In the genomic region with DNA sequence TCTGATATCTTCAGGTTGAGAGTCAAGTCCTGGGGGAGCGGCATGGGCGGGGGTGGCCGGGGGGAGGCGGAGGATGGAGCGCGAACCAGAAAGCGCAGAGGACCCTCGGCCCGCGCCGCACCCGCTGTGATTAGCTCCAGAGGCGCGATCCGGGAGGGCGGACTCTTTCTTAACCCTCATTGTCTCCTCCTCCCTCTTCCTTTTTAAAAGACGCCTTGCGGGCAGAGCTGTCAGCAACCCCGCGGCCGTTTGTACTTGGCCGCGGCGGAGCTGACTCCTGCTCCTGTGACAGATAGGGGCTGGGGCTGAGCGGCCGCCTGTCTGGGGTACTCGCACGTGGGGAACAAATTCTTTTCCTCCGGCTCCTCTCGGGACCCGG, we compare ENCODE assay signal across 1 cellular context.
TF ChIP-seq lines count a peak whose summit lies in the region.

A gene (plus strand): TSS at position 233 of the 379 bp plus-strand sequence. CDS start 569 bp downstream, outside the sequence.

TF ChIP-seq in SK-N-SH treated with all-trans-retinoic acid at 6 μM for 48 hours, 23 proteins besides CTCF, POLR2A, EP300 and RAD21 (continued from another document):
- TF ChIP-seq, protein P1, sequence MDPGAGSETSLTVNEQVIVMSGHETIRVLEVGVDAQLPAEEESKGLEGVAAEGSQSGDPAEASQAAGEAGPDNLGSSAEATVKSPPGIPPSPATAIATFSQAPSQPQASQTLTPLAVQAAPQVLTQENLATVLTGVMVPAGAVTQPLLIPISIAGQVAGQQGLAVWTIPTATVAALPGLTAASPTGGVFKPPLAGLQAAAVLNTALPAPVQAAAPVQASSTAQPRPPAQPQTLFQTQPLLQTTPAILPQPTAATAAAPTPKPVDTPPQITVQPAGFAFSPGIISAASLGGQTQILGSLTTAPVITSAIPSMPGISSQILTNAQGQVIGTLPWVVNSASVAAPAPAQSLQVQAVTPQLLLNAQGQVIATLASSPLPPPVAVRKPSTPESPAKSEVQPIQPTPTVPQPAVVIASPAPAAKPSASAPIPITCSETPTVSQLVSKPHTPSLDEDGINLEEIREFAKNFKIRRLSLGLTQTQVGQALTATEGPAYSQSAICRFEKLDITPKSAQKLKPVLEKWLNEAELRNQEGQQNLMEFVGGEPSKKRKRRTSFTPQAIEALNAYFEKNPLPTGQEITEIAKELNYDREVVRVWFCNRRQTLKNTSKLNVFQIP (CRISPR knock-in tag; IDR thresholded peaks at IDR 0.05; ENCODE audit: borderline replicate concordance, low read depth), result no peak
- TF ChIP-seq, protein P2, sequence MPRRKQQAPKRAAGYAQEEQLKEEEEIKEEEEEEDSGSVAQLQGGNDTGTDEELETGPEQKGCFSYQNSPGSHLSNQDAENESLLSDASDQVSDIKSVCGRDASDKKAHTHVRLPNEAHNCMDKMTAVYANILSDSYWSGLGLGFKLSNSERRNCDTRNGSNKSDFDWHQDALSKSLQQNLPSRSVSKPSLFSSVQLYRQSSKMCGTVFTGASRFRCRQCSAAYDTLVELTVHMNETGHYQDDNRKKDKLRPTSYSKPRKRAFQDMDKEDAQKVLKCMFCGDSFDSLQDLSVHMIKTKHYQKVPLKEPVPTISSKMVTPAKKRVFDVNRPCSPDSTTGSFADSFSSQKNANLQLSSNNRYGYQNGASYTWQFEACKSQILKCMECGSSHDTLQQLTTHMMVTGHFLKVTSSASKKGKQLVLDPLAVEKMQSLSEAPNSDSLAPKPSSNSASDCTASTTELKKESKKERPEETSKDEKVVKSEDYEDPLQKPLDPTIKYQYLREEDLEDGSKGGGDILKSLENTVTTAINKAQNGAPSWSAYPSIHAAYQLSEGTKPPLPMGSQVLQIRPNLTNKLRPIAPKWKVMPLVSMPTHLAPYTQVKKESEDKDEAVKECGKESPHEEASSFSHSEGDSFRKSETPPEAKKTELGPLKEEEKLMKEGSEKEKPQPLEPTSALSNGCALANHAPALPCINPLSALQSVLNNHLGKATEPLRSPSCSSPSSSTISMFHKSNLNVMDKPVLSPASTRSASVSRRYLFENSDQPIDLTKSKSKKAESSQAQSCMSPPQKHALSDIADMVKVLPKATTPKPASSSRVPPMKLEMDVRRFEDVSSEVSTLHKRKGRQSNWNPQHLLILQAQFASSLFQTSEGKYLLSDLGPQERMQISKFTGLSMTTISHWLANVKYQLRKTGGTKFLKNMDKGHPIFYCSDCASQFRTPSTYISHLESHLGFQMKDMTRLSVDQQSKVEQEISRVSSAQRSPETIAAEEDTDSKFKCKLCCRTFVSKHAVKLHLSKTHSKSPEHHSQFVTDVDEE (CRISPR knock-in tag; IDR thresholded peaks at IDR 0.05), result no peak
- no peak for TF ChIP-seq OSR1 (CRISPR knock-in tag; IDR thresholded peaks at IDR 0.05)
- TF ChIP-seq ZNF8 (CRISPR knock-in tag; IDR thresholded peaks at IDR 0.05), result no peak
- TF ChIP-seq TCF4 (CRISPR knock-in tag; IDR thresholded peaks at IDR 0.05; ENCODE audit: borderline replicate concordance), result no peak
- TF ChIP-seq RARB (CRISPR knock-in tag; IDR thresholded peaks at IDR 0.05), result no peak
- TF ChIP-seq SNAI2 (CRISPR knock-in tag; IDR thresholded peaks at IDR 0.05), result no peak
- no peak for TF ChIP-seq ISL1 (CRISPR knock-in tag; IDR thresholded peaks at IDR 0.05)
